In the genomic region with DNA sequence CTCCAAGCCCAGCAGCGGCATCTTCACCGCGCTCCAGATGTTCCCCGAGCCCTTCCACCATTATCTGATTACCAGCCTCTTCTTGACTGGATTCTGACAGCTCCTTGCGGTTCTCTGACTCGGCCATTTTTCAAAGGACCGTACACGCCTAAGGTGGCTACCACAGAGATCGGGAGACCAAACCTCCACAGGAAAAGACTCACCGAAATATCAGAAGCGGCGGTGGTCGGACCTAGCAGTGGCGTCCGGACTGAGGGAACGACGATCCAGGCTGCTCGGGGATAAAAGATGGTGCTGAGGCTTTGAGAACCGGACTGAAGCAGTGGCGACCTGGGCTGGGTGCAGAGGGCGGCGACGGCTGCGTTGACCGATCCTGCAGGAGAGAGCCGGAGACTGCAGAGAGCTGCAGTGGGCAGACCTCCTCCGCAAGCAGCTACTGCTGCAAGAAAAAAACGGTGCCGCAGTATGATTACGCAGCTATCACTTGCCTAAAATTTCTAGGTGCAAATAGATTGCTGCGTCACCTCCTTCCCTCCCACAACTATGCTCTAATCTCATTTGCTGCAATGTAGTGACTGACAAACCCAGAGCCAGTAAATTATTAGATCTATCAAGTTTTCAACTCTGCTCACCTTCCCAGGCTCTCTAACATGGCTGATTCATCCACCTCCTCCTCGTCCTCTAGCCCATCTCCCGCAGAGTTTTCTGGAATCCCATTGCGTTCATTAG, we compare ENCODE assay signal across 8 cellular contexts. TPM values are rescaled to one million over a fixed set of nuclear protein-coding genes. Genes with fewer than 3 reads are reported as not detected.
A peak's percentile ranks its signal among the peaks of the same experiment; 100 is the strongest.
DNase-seq lines count a peak whose midpoint lies in the region; ATAC-seq, FAIRE-seq and TF ChIP-seq lines count a peak whose summit lies in the region.

A gene with protein sequence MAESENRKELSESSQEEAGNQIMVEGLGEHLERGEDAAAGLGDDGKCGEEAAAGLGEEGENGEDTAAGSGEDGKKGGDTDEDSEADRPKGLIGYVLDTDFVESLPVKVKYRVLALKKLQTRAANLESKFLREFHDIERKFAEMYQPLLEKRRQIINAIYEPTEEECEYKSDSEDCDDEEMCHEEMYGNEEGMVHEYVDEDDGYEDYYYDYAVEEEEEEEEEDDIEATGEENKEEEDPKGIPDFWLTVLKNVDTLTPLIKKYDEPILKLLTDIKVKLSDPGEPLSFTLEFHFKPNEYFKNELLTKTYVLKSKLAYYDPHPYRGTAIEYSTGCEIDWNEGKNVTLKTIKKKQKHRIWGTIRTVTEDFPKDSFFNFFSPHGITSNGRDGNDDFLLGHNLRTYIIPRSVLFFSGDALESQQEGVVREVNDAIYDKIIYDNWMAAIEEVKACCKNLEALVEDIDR (minus strand): TSS at position 486 of the 729 bp plus-strand sequence. CDS start 359 bp downstream, at position 127.

- DNase-seq in Caki2 (ENCODE audit: low read depth) (peak; percentile 75), GM23338 (ENCODE audit: low spot score) (peak; percentile 61), NCI-H774 (lab: John Stamatoyannopoulos, UW) (peak; percentile 65), left ventricle myocardium inferior (peak; percentile 14), pancreas (peak; percentile 27 to 62 (median 40)), foreskin melanocyte (no peak), GM20000 (ENCODE audit: low spot score) (no peak)
- DNase-seq in activated naive CD8-positive, alpha-beta T cell treated with anti-CD3 and anti-CD28 coated beads, Interleukin-2, amount 50 U/mL, for 24 hours: peak; percentile 10

- TF ChIP-seq CTCF in GM23338 (conservative IDR thresholded peaks at IDR 0.05; ENCODE audit: low read depth in 2 of 2) (no peak), left ventricle myocardium inferior (IDR thresholded peaks at IDR 0.05; ENCODE audit: borderline replicate concordance) (no peak), pancreas (IDR thresholded peaks at IDR 0.05) (no peak), GM20000 (IDR thresholded peaks at IDR 0.05; ENCODE audit: extremely low read depth, missing control alignments) (no peak)

- no peaks in the 10 kb centered on the region for H3K9me3 ChIP-seq in left ventricle myocardium inferior (replicated peaks)
- no peaks in the 10 kb centered on the region for H3K9me3 ChIP-seq in pancreas

- no peaks in the 10 kb centered on the region for H3F3A ChIP-seq in GM23338 (replicated peaks; ENCODE audit: low read depth)

- H3K4me3 ChIP-seq in GM23338 (peak within 1 kb of the TSS; percentile 74), left ventricle myocardium inferior (peak within 1 kb of the TSS; percentile 69), pancreas (peak within 1 kb of the TSS; percentile 26 to 49 (median 32))

- H3K36me3 ChIP-seq in GM23338 (ENCODE audit: insufficient read depth): no peaks in the 10 kb centered on the region
- no peaks in the 10 kb centered on the region for H3K36me3 ChIP-seq in left ventricle myocardium inferior
- no peaks in the 10 kb centered on the region for H3K36me3 ChIP-seq in pancreas

- peak within 1 kb of the TSS; percentile 65 for H3K4me2 ChIP-seq in GM23338

- ATAC-seq in GM23338 (peak; percentile 95), pancreas (peak; percentile 89 to 98 (median 96))
- peak; percentile 86 for ATAC-seq in activated naive CD8-positive, alpha-beta T cell treated with anti-CD3 and anti-CD28 coated beads, Interleukin-2, amount 50 U/mL, for 24 hours

- in situ Hi-C loops in Caki2 (cut with HindIII; ENCODE audit: low pct_unique_long_range_greater_than_20kb, low sequenced_read_pairs): no loop called here

- H3K4me1 ChIP-seq in GM23338 (ENCODE audit: insufficient read depth): peaks cover 13% of the 10 kb centered on the region; the same call in 1 of the 2 replicates
- H3K4me1 ChIP-seq in left ventricle myocardium inferior: no peaks in the 10 kb centered on the region
- peaks cover 0 to 3% (median 0%) of the 10 kb centered on the region in 3 donors for H3K4me1 ChIP-seq in pancreas

- H3K27ac ChIP-seq in GM23338 (ENCODE audit: low read depth) (peak within 1 kb of the TSS; percentile 56; the same call in 1 of the 2 replicates), left ventricle myocardium inferior (replicated peaks) (peak within 1 kb of the TSS; percentile 75), pancreas (peak within 1 kb of the TSS in 3 of 4 donors; percentile 22 to 31 (median 24))

- H3K9me2 ChIP-seq in GM23338 (ENCODE audit: insufficient read depth): no peaks in the 10 kb centered on the region

- peaks cover 18% of the 10 kb centered on the region for H3K79me2 ChIP-seq in GM23338 (replicated peaks; ENCODE audit: insufficient read depth)

- H3K9me3 Mint-ChIP-seq in GM23338: no peaks in the 10 kb centered on the region
- no peaks in the 10 kb centered on the region for H3K9me3 Mint-ChIP-seq in activated naive CD8-positive, alpha-beta T cell treated with anti-CD3 and anti-CD28 coated beads, Interleukin-2, amount 50 U/mL, for 24 hours

- intact Hi-C loops in left ventricle myocardium inferior (cut with micrococcal nuclease) (no loop called here), pancreas (cut with DNase I) (no loop called here)

- peaks cover 4% of the 10 kb centered on the region; the same call in 1 of the 3 replicates for H3K36me3 Mint-ChIP-seq in GM23338 (ENCODE audit: low read depth)
- no peaks in the 10 kb centered on the region for H3K36me3 Mint-ChIP-seq in activated naive CD8-positive, alpha-beta T cell treated with anti-CD3 and anti-CD28 coated beads, Interleukin-2, amount 50 U/mL, for 24 hours (ENCODE audit: low read depth)

- H3K4me3 Mint-ChIP-seq in GM23338: peak within 1 kb of the TSS; percentile 98
- H3K4me3 Mint-ChIP-seq in activated naive CD8-positive, alpha-beta T cell treated with anti-CD3 and anti-CD28 coated beads, Interleukin-2, amount 50 U/mL, for 24 hours: peak within 1 kb of the TSS; percentile 86

- peak within 1 kb of the TSS; percentile 49; the same call in 1 of the 2 replicates for H2AFZ ChIP-seq in GM23338

- H3K27me3 ChIP-seq in GM23338 (ENCODE audit: insufficient read depth) (no peaks in the 10 kb centered on the region), left ventricle myocardium inferior (ENCODE audit: low read depth) (no peaks in the 10 kb centered on the region), pancreas (peaks cover 0 to 9% (median 1%) of the 10 kb centered on the region in 4 donors)

- FAIRE-seq in pancreas (lab: Jason Lieb, UNC): peak; percentile 67

- peaks cover 2% of the 10 kb centered on the region for H3K27me3 Mint-ChIP-seq in GM23338 (ENCODE audit: insufficient read depth, low read depth, poor library complexity)
- no peaks in the 10 kb centered on the region for H3K27me3 Mint-ChIP-seq in activated naive CD8-positive, alpha-beta T cell treated with anti-CD3 and anti-CD28 coated beads, Interleukin-2, amount 50 U/mL, for 24 hours

- H4K20me1 ChIP-seq in GM23338 (replicated peaks; ENCODE audit: insufficient read depth): no peaks in the 10 kb centered on the region

- H3K27ac Mint-ChIP-seq in GM23338: peak within 1 kb of the TSS; percentile 93
- peak within 1 kb of the TSS; percentile 52 for H3K27ac Mint-ChIP-seq in activated naive CD8-positive, alpha-beta T cell treated with anti-CD3 and anti-CD28 coated beads, Interleukin-2, amount 50 U/mL, for 24 hours

- peaks cover 7% of the 10 kb centered on the region; the same call in 2 of the 3 replicates for H3K4me1 Mint-ChIP-seq in GM23338
- H3K4me1 Mint-ChIP-seq in activated naive CD8-positive, alpha-beta T cell treated with anti-CD3 and anti-CD28 coated beads, Interleukin-2, amount 50 U/mL, for 24 hours: peaks cover 17% of the 10 kb centered on the region

- 0 to 32% methylated on average over 34 of the region's 34 CpGs for WGBS in pancreas, 2 donors

TF ChIP-seq in GM23338, 12 proteins besides CTCF, POLR2A, EP300 and RAD21:
- TF ChIP-seq CREB1 (CRISPR knock-in tag; IDR thresholded peaks at IDR 0.05; ENCODE audit: low read depth) (peak; percentile 67; the same call in 1 of the 2 replicates), POLR2AphosphoS5 (IDR thresholded peaks at IDR 0.05; ENCODE audit: low read depth) (peak; percentile 38; the same call in 1 of the 2 replicates), ZNF331 (CRISPR knock-in tag; IDR thresholded peaks at IDR 0.05; ENCODE audit: low read depth) (no peak)

RNA-seq across cellular contexts. Expression of the gene that starts here (rescaled TPM):
- 2.6 and 5.0 TPM in 2 replicates for total RNA-seq in Caki2 (2014; rRNA removed; shearing (Covaris generic); ENCODE audit: low replicate concordance)
- 16.2 and 24.0 TPM in 2 replicates for total RNA-seq in GM23338 (2014; rRNA removed; shearing (Covaris generic))
- polyA plus RNA-seq in GM23338 (2016; fragmentation: Nextera tagmentation; extraction: Ambion mirVana) (10.8 and 11.4 TPM in 2 replicates), pancreas (1 to 10 TPM; 2.2 to 7.4 TPM)
- total RNA-seq in left ventricle myocardium inferior (8.4 TPM), pancreas (1 to 10 TPM in 5 of 6 donors, under 1 TPM in 1; 0.79 to 2.8 (median 2.1) TPM)

Comparison
In these comparisons a context has a peak if more than half of its experiments do, and no peak if none do; other contexts are left out.
1. DNase-seq: peak in Caki2 (single experiment), GM23338 (single experiment), NCI-H774 (single experiment), activated naive CD8-positive, alpha-beta T cell treated with anti-CD3 and anti-CD28 coated beads, Interleukin-2, amount 50 U/mL, for 24 hours (single experiment), left ventricle myocardium inferior (single experiment) and pancreas (6 of 6); none in foreskin melanocyte (single experiment) and GM20000 (single experiment).
2. H3K27ac ChIP-seq: peak in every context shown above with its lines; median percentile 75 in left ventricle myocardium inferior; 56 in GM23338; 24 in pancreas.
3. Peak in every context shown above with its lines, with median percentiles within 50 percentile points of each other: ATAC-seq and H3K4me3 ChIP-seq.